In genomic region chr20:17536944-17537444, GRCh38 we compare ENCODE assay signal across 1 cellular context.
A peak's percentile ranks its signal among the peaks of the same experiment; 100 is the strongest.
TF ChIP-seq lines count a peak whose summit lies in the region.

No MANE protein-coding gene starts in this region.

TF ChIP-seq in HepG2, 621 proteins besides CTCF, POLR2A, EP300 and RAD21 (continued from another document and continues in another):
- no peak for TF ChIP-seq ZNF18 (CRISPR knock-in tag; IDR thresholded peaks at IDR 0.05; ENCODE audit: insufficient replicate concordance)
- TF ChIP-seq BRCA1 (CRISPR knock-in tag; IDR thresholded peaks at IDR 0.05) = no peak
- TF ChIP-seq TCF7 (IDR thresholded peaks at IDR 0.05; ENCODE audit: low read depth) = no peak
- no peak for TF ChIP-seq HNF4G (IDR thresholded peaks at IDR 0.05; ENCODE audit: borderline replicate concordance, low read depth, low read length)
- peak; percentile 45; the same call in 1 of the 2 replicates for TF ChIP-seq HNF4G (CRISPR knock-in tag; IDR thresholded peaks at IDR 0.05; ENCODE audit: borderline replicate concordance, low read depth)
- no peak for TF ChIP-seq KDM5A (IDR thresholded peaks at IDR 0.05; ENCODE audit: borderline replicate concordance, low read length)
- TF ChIP-seq SIN3A (IDR thresholded peaks at IDR 0.05; ENCODE audit: borderline replicate concordance, low read depth, low read length) = no peak
- 0 out of 2 replicates have a peak, but pooled peaks have one; percentile 16 for TF ChIP-seq CEBPG (CRISPR knock-in tag; IDR thresholded peaks at IDR 0.05)
- TF ChIP-seq GABPB1 (CRISPR knock-in tag; IDR thresholded peaks at IDR 0.05) = peak; percentile 32; the same call in 1 of the 2 replicates
- peak; percentile 50 for TF ChIP-seq ZMYM4 (CRISPR knock-in tag; IDR thresholded peaks at IDR 0.05)
- no peak for TF ChIP-seq PCBP1 (IDR thresholded peaks at IDR 0.05; ENCODE audit: borderline replicate concordance, low read depth, low read length)
- 0 out of 2 replicates have a peak, but pooled peaks have one; percentile 22 for TF ChIP-seq FOXO1 (CRISPR knock-in tag; IDR thresholded peaks at IDR 0.05)
- no peak for TF ChIP-seq ZBTB3 (CRISPR knock-in tag; IDR thresholded peaks at IDR 0.05; ENCODE audit: borderline replicate concordance, low read depth)
- TF ChIP-seq POLR2AphosphoS2 (IDR thresholded peaks at IDR 0.05; ENCODE audit: low read depth, low read length) = no peak
- TF ChIP-seq, protein P1, sequence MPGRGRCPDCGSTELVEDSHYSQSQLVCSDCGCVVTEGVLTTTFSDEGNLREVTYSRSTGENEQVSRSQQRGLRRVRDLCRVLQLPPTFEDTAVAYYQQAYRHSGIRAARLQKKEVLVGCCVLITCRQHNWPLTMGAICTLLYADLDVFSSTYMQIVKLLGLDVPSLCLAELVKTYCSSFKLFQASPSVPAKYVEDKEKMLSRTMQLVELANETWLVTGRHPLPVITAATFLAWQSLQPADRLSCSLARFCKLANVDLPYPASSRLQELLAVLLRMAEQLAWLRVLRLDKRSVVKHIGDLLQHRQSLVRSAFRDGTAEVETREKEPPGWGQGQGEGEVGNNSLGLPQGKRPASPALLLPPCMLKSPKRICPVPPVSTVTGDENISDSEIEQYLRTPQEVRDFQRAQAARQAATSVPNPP (CRISPR knock-in tag; IDR thresholded peaks at IDR 0.05) = no peak
- no peak for TF ChIP-seq HOXD1 (CRISPR knock-in tag; IDR thresholded peaks at IDR 0.05)
- no peak for TF ChIP-seq ZNF431 (CRISPR knock-in tag; IDR thresholded peaks at IDR 0.05; ENCODE audit: borderline replicate concordance, low read depth)
- TF ChIP-seq, protein P2, sequence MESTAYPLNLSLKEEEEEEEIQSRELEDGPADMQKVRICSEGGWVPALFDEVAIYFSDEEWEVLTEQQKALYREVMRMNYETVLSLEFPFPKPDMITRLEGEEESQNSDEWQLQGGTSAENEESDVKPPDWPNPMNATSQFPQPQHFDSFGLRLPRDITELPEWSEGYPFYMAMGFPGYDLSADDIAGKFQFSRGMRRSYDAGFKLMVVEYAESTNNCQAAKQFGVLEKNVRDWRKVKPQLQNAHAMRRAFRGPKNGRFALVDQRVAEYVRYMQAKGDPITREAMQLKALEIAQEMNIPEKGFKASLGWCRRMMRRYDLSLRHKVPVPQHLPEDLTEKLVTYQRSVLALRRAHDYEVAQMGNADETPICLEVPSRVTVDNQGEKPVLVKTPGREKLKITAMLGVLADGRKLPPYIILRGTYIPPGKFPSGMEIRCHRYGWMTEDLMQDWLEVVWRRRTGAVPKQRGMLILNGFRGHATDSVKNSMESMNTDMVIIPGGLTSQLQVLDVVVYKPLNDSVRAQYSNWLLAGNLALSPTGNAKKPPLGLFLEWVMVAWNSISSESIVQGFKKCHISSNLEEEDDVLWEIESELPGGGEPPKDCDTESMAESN (CRISPR knock-in tag; conservative IDR thresholded peaks at IDR 0.05) = no peak
- TF ChIP-seq ZBTB26 (CRISPR knock-in tag; IDR thresholded peaks at IDR 0.05; ENCODE audit: borderline replicate concordance) = peak; percentile 87
- peak; percentile 56 for TF ChIP-seq ELF3 (CRISPR knock-in tag; IDR thresholded peaks at IDR 0.05)
- no peak; the same call in none of the 2 replicates for TF ChIP-seq CBX5 (CRISPR knock-in tag; IDR thresholded peaks at IDR 0.05; ENCODE audit: borderline replicate concordance)
- TF ChIP-seq ZNF230 (CRISPR knock-in tag; IDR thresholded peaks at IDR 0.05) = no peak; the same call in 1 of the 2 replicates
- TF ChIP-seq ZNF337 (CRISPR knock-in tag; IDR thresholded peaks at IDR 0.05; ENCODE audit: borderline replicate concordance, low read depth) = no peak
- no peak for TF ChIP-seq GABPA (IDR thresholded peaks at IDR 0.05; ENCODE audit: low read depth, low read length)
- no peak for TF ChIP-seq GABPA (CRISPR knock-in tag; IDR thresholded peaks at IDR 0.05; ENCODE audit: low read depth)
- TF ChIP-seq CSRNP2 (CRISPR knock-in tag; conservative IDR thresholded peaks at IDR 0.05; ENCODE audit: low read depth) = no peak
- no peak for TF ChIP-seq PCBP2 (optimal IDR thresholded peaks at IDR 0.05; ENCODE audit: low read depth, low read length, poor library complexity, severe bottlenecking)
- TF ChIP-seq MED13 (CRISPR knock-in tag; IDR thresholded peaks at IDR 0.05) = no peak
- TF ChIP-seq, protein P3, sequence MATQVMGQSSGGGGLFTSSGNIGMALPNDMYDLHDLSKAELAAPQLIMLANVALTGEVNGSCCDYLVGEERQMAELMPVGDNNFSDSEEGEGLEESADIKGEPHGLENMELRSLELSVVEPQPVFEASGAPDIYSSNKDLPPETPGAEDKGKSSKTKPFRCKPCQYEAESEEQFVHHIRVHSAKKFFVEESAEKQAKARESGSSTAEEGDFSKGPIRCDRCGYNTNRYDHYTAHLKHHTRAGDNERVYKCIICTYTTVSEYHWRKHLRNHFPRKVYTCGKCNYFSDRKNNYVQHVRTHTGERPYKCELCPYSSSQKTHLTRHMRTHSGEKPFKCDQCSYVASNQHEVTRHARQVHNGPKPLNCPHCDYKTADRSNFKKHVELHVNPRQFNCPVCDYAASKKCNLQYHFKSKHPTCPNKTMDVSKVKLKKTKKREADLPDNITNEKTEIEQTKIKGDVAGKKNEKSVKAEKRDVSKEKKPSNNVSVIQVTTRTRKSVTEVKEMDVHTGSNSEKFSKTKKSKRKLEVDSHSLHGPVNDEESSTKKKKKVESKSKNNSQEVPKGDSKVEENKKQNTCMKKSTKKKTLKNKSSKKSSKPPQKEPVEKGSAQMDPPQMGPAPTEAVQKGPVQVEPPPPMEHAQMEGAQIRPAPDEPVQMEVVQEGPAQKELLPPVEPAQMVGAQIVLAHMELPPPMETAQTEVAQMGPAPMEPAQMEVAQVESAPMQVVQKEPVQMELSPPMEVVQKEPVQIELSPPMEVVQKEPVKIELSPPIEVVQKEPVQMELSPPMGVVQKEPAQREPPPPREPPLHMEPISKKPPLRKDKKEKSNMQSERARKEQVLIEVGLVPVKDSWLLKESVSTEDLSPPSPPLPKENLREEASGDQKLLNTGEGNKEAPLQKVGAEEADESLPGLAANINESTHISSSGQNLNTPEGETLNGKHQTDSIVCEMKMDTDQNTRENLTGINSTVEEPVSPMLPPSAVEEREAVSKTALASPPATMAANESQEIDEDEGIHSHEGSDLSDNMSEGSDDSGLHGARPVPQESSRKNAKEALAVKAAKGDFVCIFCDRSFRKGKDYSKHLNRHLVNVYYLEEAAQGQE (IDR thresholded peaks at IDR 0.05; ENCODE audit: borderline replicate concordance in 1 of 2, low read depth in 1 of 2, low read length in 2 of 2) = no peak
- peak; percentile 99 for TF ChIP-seq STAG1 (CRISPR knock-in tag; IDR thresholded peaks at IDR 0.05)
- TF ChIP-seq ZBTB8A (CRISPR knock-in tag; IDR thresholded peaks at IDR 0.05; ENCODE audit: borderline replicate concordance, low read depth) = no peak
- TF ChIP-seq DRAP1 (CRISPR knock-in tag; IDR thresholded peaks at IDR 0.05) = peak; percentile 46; the same call in 1 of the 2 replicates
- no peak for TF ChIP-seq ZNF589 (CRISPR knock-in tag; conservative IDR thresholded peaks at IDR 0.05)
- TF ChIP-seq ZNF776 (CRISPR knock-in tag; IDR thresholded peaks at IDR 0.05) = no peak
- TF ChIP-seq GZF1 (CRISPR knock-in tag; IDR thresholded peaks at IDR 0.05) = no peak
- TF ChIP-seq TOPORS (CRISPR knock-in tag; IDR thresholded peaks at IDR 0.05) = no peak
- no peak for TF ChIP-seq RFX1 (IDR thresholded peaks at IDR 0.05)
- TF ChIP-seq DNMT3B (CRISPR knock-in tag; conservative IDR thresholded peaks at IDR 0.05) = peak; percentile 53; the same call in 1 of the 2 replicates
- no peak for TF ChIP-seq ZNF598 (CRISPR knock-in tag; IDR thresholded peaks at IDR 0.05; ENCODE audit: borderline replicate concordance)
- TF ChIP-seq, protein P4, sequence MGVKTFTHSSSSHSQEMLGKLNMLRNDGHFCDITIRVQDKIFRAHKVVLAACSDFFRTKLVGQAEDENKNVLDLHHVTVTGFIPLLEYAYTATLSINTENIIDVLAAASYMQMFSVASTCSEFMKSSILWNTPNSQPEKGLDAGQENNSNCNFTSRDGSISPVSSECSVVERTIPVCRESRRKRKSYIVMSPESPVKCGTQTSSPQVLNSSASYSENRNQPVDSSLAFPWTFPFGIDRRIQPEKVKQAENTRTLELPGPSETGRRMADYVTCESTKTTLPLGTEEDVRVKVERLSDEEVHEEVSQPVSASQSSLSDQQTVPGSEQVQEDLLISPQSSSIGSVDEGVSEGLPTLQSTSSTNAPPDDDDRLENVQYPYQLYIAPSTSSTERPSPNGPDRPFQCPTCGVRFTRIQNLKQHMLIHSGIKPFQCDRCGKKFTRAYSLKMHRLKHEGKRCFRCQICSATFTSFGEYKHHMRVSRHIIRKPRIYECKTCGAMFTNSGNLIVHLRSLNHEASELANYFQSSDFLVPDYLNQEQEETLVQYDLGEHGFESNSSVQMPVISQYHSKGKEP (CRISPR knock-in tag; IDR thresholded peaks at IDR 0.05) = 0 out of 2 replicates have a peak, but pooled peaks have one; percentile 73
- TF ChIP-seq, protein P5, sequence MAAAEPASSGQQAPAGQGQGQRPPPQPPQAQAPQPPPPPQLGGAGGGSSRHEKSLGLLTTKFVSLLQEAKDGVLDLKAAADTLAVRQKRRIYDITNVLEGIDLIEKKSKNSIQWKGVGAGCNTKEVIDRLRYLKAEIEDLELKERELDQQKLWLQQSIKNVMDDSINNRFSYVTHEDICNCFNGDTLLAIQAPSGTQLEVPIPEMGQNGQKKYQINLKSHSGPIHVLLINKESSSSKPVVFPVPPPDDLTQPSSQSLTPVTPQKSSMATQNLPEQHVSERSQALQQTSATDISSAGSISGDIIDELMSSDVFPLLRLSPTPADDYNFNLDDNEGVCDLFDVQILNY (CRISPR knock-in tag; conservative IDR thresholded peaks at IDR 0.05) = no peak
- TF ChIP-seq SP2 (CRISPR knock-in tag; IDR thresholded peaks at IDR 0.05) = no peak
- no peak for TF ChIP-seq NFKB2 (CRISPR knock-in tag; IDR thresholded peaks at IDR 0.05; ENCODE audit: borderline replicate concordance)
- TF ChIP-seq, protein P6, sequence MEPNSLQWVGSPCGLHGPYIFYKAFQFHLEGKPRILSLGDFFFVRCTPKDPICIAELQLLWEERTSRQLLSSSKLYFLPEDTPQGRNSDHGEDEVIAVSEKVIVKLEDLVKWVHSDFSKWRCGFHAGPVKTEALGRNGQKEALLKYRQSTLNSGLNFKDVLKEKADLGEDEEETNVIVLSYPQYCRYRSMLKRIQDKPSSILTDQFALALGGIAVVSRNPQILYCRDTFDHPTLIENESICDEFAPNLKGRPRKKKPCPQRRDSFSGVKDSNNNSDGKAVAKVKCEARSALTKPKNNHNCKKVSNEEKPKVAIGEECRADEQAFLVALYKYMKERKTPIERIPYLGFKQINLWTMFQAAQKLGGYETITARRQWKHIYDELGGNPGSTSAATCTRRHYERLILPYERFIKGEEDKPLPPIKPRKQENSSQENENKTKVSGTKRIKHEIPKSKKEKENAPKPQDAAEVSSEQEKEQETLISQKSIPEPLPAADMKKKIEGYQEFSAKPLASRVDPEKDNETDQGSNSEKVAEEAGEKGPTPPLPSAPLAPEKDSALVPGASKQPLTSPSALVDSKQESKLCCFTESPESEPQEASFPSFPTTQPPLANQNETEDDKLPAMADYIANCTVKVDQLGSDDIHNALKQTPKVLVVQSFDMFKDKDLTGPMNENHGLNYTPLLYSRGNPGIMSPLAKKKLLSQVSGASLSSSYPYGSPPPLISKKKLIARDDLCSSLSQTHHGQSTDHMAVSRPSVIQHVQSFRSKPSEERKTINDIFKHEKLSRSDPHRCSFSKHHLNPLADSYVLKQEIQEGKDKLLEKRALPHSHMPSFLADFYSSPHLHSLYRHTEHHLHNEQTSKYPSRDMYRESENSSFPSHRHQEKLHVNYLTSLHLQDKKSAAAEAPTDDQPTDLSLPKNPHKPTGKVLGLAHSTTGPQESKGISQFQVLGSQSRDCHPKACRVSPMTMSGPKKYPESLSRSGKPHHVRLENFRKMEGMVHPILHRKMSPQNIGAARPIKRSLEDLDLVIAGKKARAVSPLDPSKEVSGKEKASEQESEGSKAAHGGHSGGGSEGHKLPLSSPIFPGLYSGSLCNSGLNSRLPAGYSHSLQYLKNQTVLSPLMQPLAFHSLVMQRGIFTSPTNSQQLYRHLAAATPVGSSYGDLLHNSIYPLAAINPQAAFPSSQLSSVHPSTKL (CRISPR knock-in tag; IDR thresholded peaks at IDR 0.05) = peak; percentile 73
